14 cellular contexts compared by ENCODE assay signal in the genomic region with DNA sequence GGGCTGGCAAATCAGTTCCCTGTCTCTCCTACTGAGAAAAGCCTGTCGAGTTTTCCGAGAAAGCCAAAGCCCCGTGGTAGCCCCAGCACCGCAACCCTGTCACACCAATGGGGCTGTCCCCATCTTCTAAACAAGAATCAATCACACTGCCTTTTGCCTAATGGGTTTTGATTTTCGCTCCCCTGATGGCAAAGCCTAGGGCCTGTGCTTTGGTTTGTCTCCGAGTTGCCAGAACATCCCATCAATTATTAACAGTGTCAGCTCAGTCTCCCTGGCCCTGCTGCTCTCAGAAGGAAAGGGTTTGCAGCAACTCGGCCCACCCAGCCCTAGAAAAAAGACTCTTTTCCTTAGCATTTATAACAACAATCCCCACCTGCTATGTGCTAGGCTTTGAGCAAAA. TPM values are rescaled to one million over a fixed set of nuclear protein-coding genes. Genes with fewer than 3 reads are reported as not detected.
DNase-seq lines count a peak whose midpoint lies in the region; TF ChIP-seq lines count a peak whose summit lies in the region.
"Had no signal": no experiment of that assay in that cellular context is flagged by ENCODE, and none has a peak within 500 bp of the region (broad histone marks: within the 10 kb centered on the region; RNA-seq: fewer than 3 reads in every experiment).

No MANE protein-coding gene starts in this region.

- TF ChIP-seq POLR2A in Peyer's patch (IDR thresholded peaks at IDR 0.05) = no peak
- TF ChIP-seq POLR2A in uterus (IDR thresholded peaks at IDR 0.05) = no peak

- H3K36me3 ChIP-seq in WERI-Rb-1 (peaks cover 61% of the 10 kb centered on the region), neural cell (ENCODE audit: insufficient read depth, low read length) (peaks cover 8% of the 10 kb centered on the region), Peyer's patch (no peaks in the 10 kb centered on the region), uterus (no peaks in the 10 kb centered on the region)
- H3K36me3 ChIP-seq: BLaER1 treated with 17β-estradiol and CSF1 and Interleukin-3, amounts not matched to agents 10 nM and 100 nM had no signal

- TF ChIP-seq EP300 in neural cell (conservative IDR thresholded peaks at IDR 0.05; ENCODE audit: poor library complexity, severe bottlenecking) = no peak

- H3K4me1 ChIP-seq in Peyer's patch (peaks cover 0 to 13% (median 0%) of the 10 kb centered on the region in 4 donors), uterus (no peaks in the 10 kb centered on the region)

- H3K79me2 ChIP-seq in neural cell (replicated peaks; ENCODE audit: insufficient read depth, low read length) = no peaks in the 10 kb centered on the region

- TF ChIP-seq RAD21 in neural cell (conservative IDR thresholded peaks at IDR 0.05) = no peak

- H4K20me1 ChIP-seq in neural cell (ENCODE audit: insufficient read depth) = no peaks in the 10 kb centered on the region

- H3K4me3 ChIP-seq in WERI-Rb-1 (ENCODE audit: low read depth, low read length) (no peak overlapping the region), neural cell (ENCODE audit: low read length) (peak overlapping the region; percentile 25), Peyer's patch (no peak overlapping the region), uterus (no peak overlapping the region)
- H3K4me3 ChIP-seq: BLaER1 treated with 17β-estradiol and CSF1 and Interleukin-3, amounts not matched to agents 10 nM and 100 nM; GM23338 had no signal

- peak; percentile 8 for DNase-seq in ACHN
- no peak for DNase-seq in WERI-Rb-1
- peak; percentile 18 for DNase-seq in left kidney (ENCODE audit: low read depth, low spot score)
- no peak for DNase-seq in LoVo (ENCODE audit: low spot score)
- DNase-seq in Peyer's patch = no peak
- no peak for DNase-seq in NCI-H1436 (lab: John Stamatoyannopoulos, UW)
- no peak for DNase-seq in uterus
- DNase-seq: 8988T; CD4-positive, CD25-positive, alpha-beta regulatory T cell; DMS53; H7 had no signal

- intact Hi-C loops in uterus (cut with DNase I; ENCODE audit: low total_unique reads) = no loop called here

- in situ Hi-C loops in ACHN (cut with HindIII; ENCODE audit: low pct_ligation_motif_present, low pct_unique_long_range_greater_than_20kb, low sequenced_read_pairs) = no loop called here

- no peak for TF ChIP-seq CTCF in WERI-Rb-1 (IDR thresholded peaks at IDR 0.05; ENCODE audit: low read depth, low read length)
- TF ChIP-seq CTCF in neural cell (IDR thresholded peaks at IDR 0.05; ENCODE audit: poor library complexity, severe bottlenecking) = no peak
- no peak for TF ChIP-seq CTCF in Peyer's patch (IDR thresholded peaks at IDR 0.05)
- TF ChIP-seq CTCF in uterus (IDR thresholded peaks at IDR 0.05) = no peak

- H3K9me2 ChIP-seq in neural cell (ENCODE audit: insufficient read depth, low read length) = no peaks in the 10 kb centered on the region

- no peak overlapping the region for H2AFZ ChIP-seq in neural cell (ENCODE audit: low read depth, low read length)
- H2AFZ ChIP-seq: GM23338 had no signal

- H3K27me3 ChIP-seq in WERI-Rb-1 (ENCODE audit: insufficient read depth, low read depth, severe bottlenecking) (no peaks in the 10 kb centered on the region), neural cell (ENCODE audit: insufficient read depth, low read depth, low read length) (no peaks in the 10 kb centered on the region), Peyer's patch (peaks cover 0 to 12% of the 10 kb centered on the region in 2 donors), uterus (no peaks in the 10 kb centered on the region)

- H3K27ac ChIP-seq in WERI-Rb-1 = peak overlapping the region; percentile 87
- H3K27ac ChIP-seq in neural cell (ENCODE audit: low read length) = no peak overlapping the region
- no peak overlapping the region for H3K27ac ChIP-seq in Peyer's patch
- H3K27ac ChIP-seq in uterus = no peak overlapping the region
- H3K27ac ChIP-seq: BLaER1 treated with 17β-estradiol and CSF1 and Interleukin-3, amounts not matched to agents 10 nM and 100 nM had no signal

- no peaks in the 10 kb centered on the region for H3F3A ChIP-seq in neural cell (ENCODE audit: insufficient read depth, low read length, poor library complexity, severe bottlenecking)

- H3K9me3 ChIP-seq in WERI-Rb-1 (ENCODE audit: severe bottlenecking) (peaks cover 3% of the 10 kb centered on the region), neural cell (ENCODE audit: low read length) (no peaks in the 10 kb centered on the region), Peyer's patch (peaks cover 0 to 4% (median 0%) of the 10 kb centered on the region in 4 donors), uterus (no peaks in the 10 kb centered on the region)
- H3K9me3 ChIP-seq: BLaER1 treated with 17β-estradiol and CSF1 and Interleukin-3, amounts not matched to agents 10 nM and 100 nM had no signal

- no peak overlapping the region for H3K9ac ChIP-seq in neural cell (ENCODE audit: low read length)
- H3K9ac ChIP-seq: BLaER1 treated with 17β-estradiol and CSF1 and Interleukin-3, amounts not matched to agents 10 nM and 100 nM had no signal

- H3K4me2 ChIP-seq in neural cell (ENCODE audit: low read length) = no peak overlapping the region
- H3K4me2 ChIP-seq: BLaER1 treated with 17β-estradiol and CSF1 and Interleukin-3, amounts not matched to agents 10 nM and 100 nM; GM23338 had no signal

TF ChIP-seq in neural cell, 6 proteins besides CTCF, POLR2A, EP300 and RAD21:
- TF ChIP-seq SMC3 (conservative IDR thresholded peaks at IDR 0.05; ENCODE audit: poor library complexity) (no peak), TAF1 (IDR thresholded peaks at IDR 0.05; ENCODE audit: low read depth) (no peak)
- TF ChIP-seq, protein P1, sequence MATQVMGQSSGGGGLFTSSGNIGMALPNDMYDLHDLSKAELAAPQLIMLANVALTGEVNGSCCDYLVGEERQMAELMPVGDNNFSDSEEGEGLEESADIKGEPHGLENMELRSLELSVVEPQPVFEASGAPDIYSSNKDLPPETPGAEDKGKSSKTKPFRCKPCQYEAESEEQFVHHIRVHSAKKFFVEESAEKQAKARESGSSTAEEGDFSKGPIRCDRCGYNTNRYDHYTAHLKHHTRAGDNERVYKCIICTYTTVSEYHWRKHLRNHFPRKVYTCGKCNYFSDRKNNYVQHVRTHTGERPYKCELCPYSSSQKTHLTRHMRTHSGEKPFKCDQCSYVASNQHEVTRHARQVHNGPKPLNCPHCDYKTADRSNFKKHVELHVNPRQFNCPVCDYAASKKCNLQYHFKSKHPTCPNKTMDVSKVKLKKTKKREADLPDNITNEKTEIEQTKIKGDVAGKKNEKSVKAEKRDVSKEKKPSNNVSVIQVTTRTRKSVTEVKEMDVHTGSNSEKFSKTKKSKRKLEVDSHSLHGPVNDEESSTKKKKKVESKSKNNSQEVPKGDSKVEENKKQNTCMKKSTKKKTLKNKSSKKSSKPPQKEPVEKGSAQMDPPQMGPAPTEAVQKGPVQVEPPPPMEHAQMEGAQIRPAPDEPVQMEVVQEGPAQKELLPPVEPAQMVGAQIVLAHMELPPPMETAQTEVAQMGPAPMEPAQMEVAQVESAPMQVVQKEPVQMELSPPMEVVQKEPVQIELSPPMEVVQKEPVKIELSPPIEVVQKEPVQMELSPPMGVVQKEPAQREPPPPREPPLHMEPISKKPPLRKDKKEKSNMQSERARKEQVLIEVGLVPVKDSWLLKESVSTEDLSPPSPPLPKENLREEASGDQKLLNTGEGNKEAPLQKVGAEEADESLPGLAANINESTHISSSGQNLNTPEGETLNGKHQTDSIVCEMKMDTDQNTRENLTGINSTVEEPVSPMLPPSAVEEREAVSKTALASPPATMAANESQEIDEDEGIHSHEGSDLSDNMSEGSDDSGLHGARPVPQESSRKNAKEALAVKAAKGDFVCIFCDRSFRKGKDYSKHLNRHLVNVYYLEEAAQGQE (IDR thresholded peaks at IDR 0.05; ENCODE audit: borderline replicate concordance) = no peak

RNA-seq across cellular contexts. Expression of a gene that starts 4.2 kb away (rescaled TPM):
- polyA plus RNA-seq in neural cell = 3.6 and 4.4 TPM in 2 replicates
- 14.6 and 19.7 TPM in 2 replicates for polyA minus RNA-seq in neural cell
- under 1 TPM; 0.35 to 0.85 (median 0.61) TPM for total RNA-seq in Peyer's patch
- 10 to 100 TPM in 2 of 4 donors, 1 to 10 TPM in 1, under 1 TPM in 1; 0.29 to 32.5 (median 7.0) TPM for total RNA-seq in uterus
- total RNA-seq: CD4-positive, CD25-positive, alpha-beta regulatory T cell had no signal

Comparison
In these comparisons a context has a peak if more than half of its experiments do, and no peak if none do; other contexts are left out.
1. DNase-seq: peak in ACHN (single experiment) and left kidney (single experiment); none in WERI-Rb-1 (single experiment), LoVo (single experiment), Peyer's patch (0 of 3), NCI-H1436 (single experiment) and uterus (0 of 2).